In the genomic region with DNA sequence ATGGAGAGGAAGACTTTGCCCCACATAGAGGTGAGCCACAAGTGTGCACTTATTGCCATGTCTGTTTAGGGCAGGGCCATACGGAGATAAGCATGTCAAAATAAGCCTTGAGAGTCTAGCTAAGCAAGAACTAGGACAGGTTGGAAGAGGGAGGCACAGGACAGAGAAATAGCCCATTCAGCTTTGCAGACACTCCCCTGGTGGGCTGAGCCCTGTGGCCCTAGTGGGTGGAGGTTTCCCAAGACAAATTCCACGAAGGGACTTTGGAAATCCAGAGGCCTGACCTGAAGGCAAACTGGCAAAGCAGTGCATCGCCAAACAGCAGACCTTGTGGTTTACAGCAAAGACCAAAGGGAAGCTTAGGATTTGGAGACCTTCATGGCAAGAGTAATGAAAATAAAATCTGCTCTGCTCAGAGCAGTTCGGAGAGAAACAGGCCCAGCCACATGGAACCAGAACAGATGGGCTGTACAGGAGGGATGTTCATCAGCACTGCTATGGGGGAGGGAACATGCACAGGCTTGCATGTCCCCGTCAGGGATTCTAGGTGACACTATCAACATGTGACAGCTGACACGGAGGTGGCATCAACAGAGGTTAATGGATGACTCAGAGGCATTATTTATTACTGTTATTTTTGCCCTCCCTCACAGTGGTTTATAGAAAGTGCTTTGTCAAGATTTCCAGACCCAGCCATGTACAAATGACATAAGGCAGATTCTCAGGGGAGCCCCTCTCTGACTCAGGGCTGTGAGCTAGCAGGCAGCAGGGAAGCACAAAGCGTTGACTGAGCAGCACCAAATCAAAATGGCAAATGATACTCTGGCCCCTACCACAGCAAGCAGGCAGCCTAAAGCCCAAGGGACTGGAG, we compare ENCODE assay signal across 8 cellular contexts.
A peak's percentile ranks its signal among the peaks of the same experiment; 100 is the strongest.
DNase-seq lines count a peak whose midpoint lies in the region; ATAC-seq lines count a peak whose summit lies in the region.

No MANE protein-coding gene starts in this region.

- whole genome bisulfite sequencing in trophoblast cell (ENCODE audit: extremely low coverage, insufficient coverage, insufficient read length): no CpG with 5 or more reads among the region's 7 CpGs

- H3K9ac ChIP-seq in trophoblast cell (ENCODE audit: low read length): no peak overlapping the region

- no peak overlapping the region for H3K4me3 Mint-ChIP-seq in effector memory CD8-positive, alpha-beta T cell

- no peak overlapping the region for H3K18ac ChIP-seq in trophoblast cell (ENCODE audit: low read length)

- no peak overlapping the region for H3K4me2 ChIP-seq in trophoblast cell (ENCODE audit: low read length)

- H3K27me3 ChIP-seq in trophoblast cell (ENCODE audit: insufficient read depth, low read length): no peaks in the 10 kb centered on the region

- no peak overlapping the region for H3K4ac ChIP-seq in trophoblast cell (ENCODE audit: low read depth, low read length)

- H3K23ac ChIP-seq in trophoblast cell (ENCODE audit: low read length): no peak overlapping the region

- DNase-seq in activated T-cell treated with anti-CD3 and anti-CD28 coated beads for 4 hours: peak; percentile 6
- no peak for DNase-seq in activated T-cell treated with anti-CD3 and anti-CD28 coated beads, Interleukin-2, amount 50 U/mL, for 1 hour
- DNase-seq in GOT3 (lab: John Stamatoyannopoulos, UW): peak; percentile 51
- peak; percentile 87 for DNase-seq in NCI-H1436 treated with DMSO at 0.1 percent for 48 hours (lab: John Stamatoyannopoulos, UW)
- DNase-seq in effector memory CD8-positive, alpha-beta T cell: no peak
- DNase-seq in trophoblast cell: peak in 1 of 2 donors; percentile 21
- no peak for DNase-seq in SIG-M5 (lab: John Stamatoyannopoulos, UW)
- no peak for DNase-seq in posterior cingulate gyrus

- H3K4me1 ChIP-seq in trophoblast cell (ENCODE audit: control insufficient read depth in 1 of 2, insufficient read depth in 2 of 2, low read length in 2 of 2): peaks cover 9 to 10% of the 10 kb centered on the region in 2 experiments

- H3K9me3 Mint-ChIP-seq in effector memory CD8-positive, alpha-beta T cell: no peaks in the 10 kb centered on the region

- H3K27me3 Mint-ChIP-seq in effector memory CD8-positive, alpha-beta T cell: no peaks in the 10 kb centered on the region

- H3K79me2 ChIP-seq in trophoblast cell (ENCODE audit: control insufficient read depth, insufficient read depth, low read length, poor library complexity): no peaks in the 10 kb centered on the region

- intact Hi-C loops in posterior cingulate gyrus (cut with DNase I): no loop called here

- H3K14ac ChIP-seq in trophoblast cell (ENCODE audit: low read length): no peak overlapping the region

- no peaks in the 10 kb centered on the region for H3K36me3 ChIP-seq in trophoblast cell (ENCODE audit: control insufficient read depth in 1 of 2, insufficient read depth in 2 of 2, low read length in 2 of 2)

- no peak overlapping the region for H4K8ac ChIP-seq in trophoblast cell (ENCODE audit: low read depth, low read length)

- H4K12ac ChIP-seq in trophoblast cell (ENCODE audit: low read depth, low read length): no peak overlapping the region

- peaks cover 2% of the 10 kb centered on the region for H3K79me1 ChIP-seq in trophoblast cell (ENCODE audit: low read length)

- no peak overlapping the region for H4K91ac ChIP-seq in trophoblast cell (ENCODE audit: low read depth, low read length)

- no peak overlapping the region for H2BK5ac ChIP-seq in trophoblast cell (ENCODE audit: low read depth, low read length, poor library complexity)

- no peak overlapping the region for H2AK5ac ChIP-seq in trophoblast cell (ENCODE audit: low read length)

- no peak overlapping the region for H3K4me3 ChIP-seq in trophoblast cell (ENCODE audit: low read depth, low read length)

- peak overlapping the region; percentile 47 for H2BK12ac ChIP-seq in trophoblast cell (ENCODE audit: low read length)

- H3K36me3 Mint-ChIP-seq in effector memory CD8-positive, alpha-beta T cell (ENCODE audit: insufficient read depth): no peaks in the 10 kb centered on the region

- peak; percentile 74 for ATAC-seq in effector memory CD8-positive, alpha-beta T cell (replicated peaks)

- peaks cover 6 to 11% of the 10 kb centered on the region in 2 donors for H3K4me1 Mint-ChIP-seq in effector memory CD8-positive, alpha-beta T cell (ENCODE audit: low read depth in 2 of 2)

- H2AFZ ChIP-seq in trophoblast cell (ENCODE audit: insufficient read depth, low read length, poor library complexity): peak overlapping the region; percentile 11

- no peak overlapping the region for H2BK120ac ChIP-seq in trophoblast cell (ENCODE audit: insufficient read depth, low read length, poor library complexity)

- H3K27ac Mint-ChIP-seq in effector memory CD8-positive, alpha-beta T cell: peak overlapping the region in 1 of 2 donors; percentile 51

- no peaks in the 10 kb centered on the region for H3K9me3 ChIP-seq in trophoblast cell (ENCODE audit: insufficient read depth, low read depth, low read length)

- no peak overlapping the region for H3K27ac ChIP-seq in trophoblast cell (ENCODE audit: low read depth, low read length)

Comparison
In these comparisons a context has a peak if more than half of its experiments do, and no peak if none do; other contexts are left out.
1. DNase-seq: peak in activated T-cell treated with anti-CD3 and anti-CD28 coated beads for 4 hours (single experiment), GOT3 (single experiment) and NCI-H1436 treated with DMSO at 0.1 percent for 48 hours (single experiment); none in activated T-cell treated with anti-CD3 and anti-CD28 coated beads, Interleukin-2, amount 50 U/mL, for 1 hour (single experiment), effector memory CD8-positive, alpha-beta T cell (0 of 3), SIG-M5 (single experiment) and posterior cingulate gyrus (0 of 10).